25 cellular contexts compared by ENCODE assay signal in genomic region chr7:105734233-105734632, GRCh38.
DNase-seq lines count a peak whose midpoint lies in the region; ATAC-seq and TF ChIP-seq lines count a peak whose summit lies in the region.
"Had no signal": no experiment of that assay in that cellular context is flagged by ENCODE, and none has a peak within 500 bp of the region (broad histone marks: within the 10 kb centered on the region; RNA-seq: fewer than 3 reads in every experiment).

No MANE protein-coding gene starts in this region.

- no peak overlapping the region for H2BK20ac ChIP-seq in IMR-90 (ENCODE audit: low read depth, low read length)

- no peak overlapping the region for H3K9ac ChIP-seq in IMR-90 (ENCODE audit: low read depth, low read length)

- no peaks in the 10 kb centered on the region for H3K36me3 ChIP-seq in IMR-90 (ENCODE audit: control insufficient read depth, insufficient read depth, low read length)
- H3K36me3 ChIP-seq in hepatocyte (replicated peaks; ENCODE audit: insufficient read depth, low read depth), result no peaks in the 10 kb centered on the region
- H3K36me3 ChIP-seq: cardiac muscle cell, gastroesophageal sphincter, thyroid gland had no signal

- no peak overlapping the region for H4K91ac ChIP-seq in IMR-90 (ENCODE audit: insufficient read depth, low read depth, low read length)

- CTCF ChIA-PET in AG04450 (lab: Charles Lee), result interaction anchor here (1.0 kb wide), 1 partner anchor 77 kb away, joined by 6 read pairs; no protein-coding TSS in a partner anchor
- CTCF ChIA-PET in IMR-90 (lab: Yijun Ruan, JAX), result interaction anchor here (0.7 to 1.1 kb wide), 3 partner anchors 23 to 313 kb away, joined by 3 read pairs; no protein-coding TSS in a partner anchor

- no peak overlapping the region for H4K8ac ChIP-seq in IMR-90 (ENCODE audit: low read depth in 2 of 2, low read length in 2 of 2)

- no peaks in the 10 kb centered on the region for H3K27me3 ChIP-seq in AG04450 (ENCODE audit: control insufficient read depth, insufficient read depth, low read length)
- H3K27me3 ChIP-seq in IMR-90 (ENCODE audit: control insufficient read depth, insufficient read depth, low read length), result no peaks in the 10 kb centered on the region
- H3K27me3 ChIP-seq in hepatocyte, result no peaks in the 10 kb centered on the region
- H3K27me3 ChIP-seq: cardiac muscle cell, gastroesophageal sphincter, thyroid gland had no signal

- H3K56ac ChIP-seq in IMR-90 (ENCODE audit: extremely low read depth, insufficient read depth, low read length), result no peak overlapping the region

- in situ Hi-C loops in IMR-90 (cut with MboI; ENCODE audit: low sequenced_read_pairs), result no loop called here

- H3K79me2 ChIP-seq in hepatocyte, result no peaks in the 10 kb centered on the region

- H3K79me1 ChIP-seq in IMR-90 (ENCODE audit: low read depth in 1 of 2, low read length in 2 of 2), result no peaks in the 10 kb centered on the region

- H3K23ac ChIP-seq in IMR-90 (ENCODE audit: low read depth, low read length), result no peak overlapping the region

- H3K9me3 ChIP-seq in AG04450 (ENCODE audit: control insufficient read depth, insufficient read depth, low read length) (no peaks in the 10 kb centered on the region), IMR-90 (ENCODE audit: control insufficient read depth, insufficient read depth, low read length) (no peaks in the 10 kb centered on the region), hepatocyte (ENCODE audit: low read depth) (no peaks in the 10 kb centered on the region)
- H3K9me3 ChIP-seq: gastroesophageal sphincter, thyroid gland had no signal

- no peak overlapping the region; the same call in 1 of the 2 replicates for H2AK5ac ChIP-seq in IMR-90 (ENCODE audit: low read depth, low read length)

- H3K4ac ChIP-seq in IMR-90 (ENCODE audit: low read depth, low read length), result no peak overlapping the region

- BruUV-seq in IMR-90 (replicated peaks; lab: Mats Ljungman, UMichigan), result no TSS peak

- no peaks in the 10 kb centered on the region for H3K9me2 ChIP-seq in hepatocyte (replicated peaks; ENCODE audit: insufficient read depth)

- peak; percentile 3 for DNase-seq in AG04450 (ENCODE audit: low read depth, low spot score)
- peak; percentile 7 for DNase-seq in IMR-90
- peak; percentile 24 for DNase-seq in hepatocyte (ENCODE audit: low spot score)
- DNase-seq in sciatic nerve (ENCODE audit: low spot score), result no peak
- DNase-seq in NCI-H526 treated with DMSO at 0.1 percent for 48 hours (lab: John Stamatoyannopoulos, UW), result no peak
- DNase-seq: ACHN; activated CD8-positive, alpha-beta memory T cell treated with anti-CD3 and anti-CD28 coated beads, Interleukin-2, amount 50 U/mL, for 4 hours; activated effector memory CD4-positive, alpha-beta T cell treated with Interleukin-2 at 50 U/mL for 16 hours; dermis blood vessel endothelial cell; DMS 273 treated with DMSO at 0.1 percent for 48 hours; KBM-7; naive thymus-derived CD4-positive, alpha-beta T cell; NCI-H1930; SIG-M5; stimulated activated CD4-positive, alpha-beta T cell treated with anti-CD3 and anti-CD28 coated beads, Interleukin-4, amount 100 ng/mL, for 1 hour; stimulated activated naive CD8-positive, alpha-beta T cell treated with anti-CD3 and anti-CD28 coated beads, Interleukin-15, Interleukin-2, amounts not matched to agents 100 U/mL and 50 U/mL, for 24 hours; T-helper 1 cell; thyroid gland had no signal

- H2BK15ac ChIP-seq in IMR-90 (ENCODE audit: low read depth, low read length), result no peak overlapping the region

- intact Hi-C loops in IMR-90 (cut with micrococcal nuclease) (no loop called here), sciatic nerve (cut with DNase I) (no loop called here)

- 20% methylated on average over 1 of the region's 6 CpGs; no CpG with 5 or more reads in 1 of the 2 experiments for WGBS in IMR-90 (ENCODE audit: extremely low coverage in 2 of 2, insufficient read length in 1 of 2), 2 experiments
- WGBS in hepatocyte (ENCODE audit: low lambda C conversion rate, missing lambda C conversion rate), result 32% methylated on average over 6 of the region's 6 CpGs

- no peaks in the 10 kb centered on the region; the same call in 1 of the 2 replicates for H4K20me1 ChIP-seq in IMR-90 (ENCODE audit: insufficient read depth, low read length)
- no peaks in the 10 kb centered on the region for H4K20me1 ChIP-seq in hepatocyte (ENCODE audit: insufficient read depth, poor library complexity, severe bottlenecking)

- dilution Hi-C loops in IMR-90 (cut with HindIII; ENCODE audit: low sequenced_read_pairs, unreplicated experiment), result no loop called here

- ATAC-seq in IMR-90 (ENCODE audit: low read depth), result peak; percentile 60
- ATAC-seq in HG03025 (IDR thresholded peaks at IDR 0.05; ENCODE audit: low FRiP score, unreplicated experiment), result no peak
- no peak for ATAC-seq in sciatic nerve
- ATAC-seq in HG03469 (IDR thresholded peaks at IDR 0.05; ENCODE audit: unreplicated experiment), result no peak
- ATAC-seq: gastroesophageal sphincter; GM12878; naive thymus-derived CD4-positive, alpha-beta T cell; stimulated activated naive CD8-positive, alpha-beta T cell treated with anti-CD3 and anti-CD28 coated beads, Interleukin-15, Interleukin-2, amounts not matched to agents 100 U/mL and 50 U/mL, for 24 hours had no signal

- TF ChIP-seq CTCF in AG04450 (IDR thresholded peaks at IDR 0.05; ENCODE audit: low read depth, low read length) (no peak), IMR-90 (conservative IDR thresholded peaks at IDR 0.05; ENCODE audit: low read depth, low read length) (no peak), WI38 (IDR thresholded peaks at IDR 0.05; ENCODE audit: low read depth, low read length) (no peak), hepatocyte (IDR thresholded peaks at IDR 0.05; ENCODE audit: poor library complexity) (no peak)

- TF ChIP-seq POLR2A in IMR-90 (IDR thresholded peaks at IDR 0.05; ENCODE audit: low read depth, low read length), result no peak

- H3K18ac ChIP-seq in IMR-90 (ENCODE audit: low read depth, low read length), result no peak overlapping the region

- no peak for TF ChIP-seq RAD21 in IMR-90 (IDR thresholded peaks at IDR 0.05; ENCODE audit: low read length)

- H2BK5ac ChIP-seq in IMR-90 (ENCODE audit: low read depth, low read length, poor library complexity, severe bottlenecking), result no peak overlapping the region

- no peak overlapping the region for H4K5ac ChIP-seq in IMR-90 (ENCODE audit: low read depth, low read length)

- peak overlapping the region; percentile 31 for H3K27ac ChIP-seq in AG04450 (ENCODE audit: low read depth, low read length)
- H3K27ac ChIP-seq in IMR-90 (ENCODE audit: insufficient read depth, low read length), result no peak overlapping the region
- H3K27ac ChIP-seq in hepatocyte, result no peak overlapping the region
- H3K27ac ChIP-seq: C4-2B, cardiac muscle cell, gastroesophageal sphincter, thyroid gland had no signal

- peak overlapping the region; percentile 27; the same call in 1 of the 2 replicates for H3K4me2 ChIP-seq in IMR-90 (ENCODE audit: low read depth, low read length)
- peak overlapping the region; percentile 3 for H3K4me2 ChIP-seq in hepatocyte

- H3K4me1 ChIP-seq in IMR-90 (ENCODE audit: control insufficient read depth, insufficient read depth, low read length) (peaks cover 2% of the 10 kb centered on the region; the same call in 1 of the 2 replicates), hepatocyte (ENCODE audit: insufficient read depth) (no peaks in the 10 kb centered on the region)
- H3K4me1 ChIP-seq: thyroid gland had no signal

- POLR2A ChIA-PET in AG04450 (lab: Yijun Ruan, JAX), result no interaction called here
- POLR2A ChIA-PET in IMR-90 (lab: Charles Lee; ENCODE audit: unreplicated experiment), result no interaction called here

- peak overlapping the region; percentile 25 for H3K4me3 ChIP-seq in AG04450 (ENCODE audit: low read depth, low read length)
- H3K4me3 ChIP-seq in IMR-90 (ENCODE audit: insufficient read depth, low read depth, low read length), result no peak overlapping the region
- H3K4me3 ChIP-seq in WI38 (ENCODE audit: low read depth, low read length), result peak overlapping the region; percentile 24; the same call in 1 of the 2 replicates
- H3K4me3 ChIP-seq in hepatocyte, result no peak overlapping the region
- H3K4me3 ChIP-seq: cardiac muscle cell, gastroesophageal sphincter, GM12878, thyroid gland had no signal

- H3K9me1 ChIP-seq in IMR-90 (ENCODE audit: insufficient read depth, low read length), result peaks cover 2% of the 10 kb centered on the region; the same call in 1 of the 2 replicates

- H2AFZ ChIP-seq in IMR-90 (replicated peaks; ENCODE audit: low read length, poor library complexity), result no peak overlapping the region
- no peak overlapping the region for H2AFZ ChIP-seq in hepatocyte

- H2AK9ac ChIP-seq in IMR-90 (replicated peaks; ENCODE audit: low read depth, low read length, poor library complexity), result no peak overlapping the region

- no peak overlapping the region for H3K14ac ChIP-seq in IMR-90 (replicated peaks; ENCODE audit: low read depth, low read length)

- no peak overlapping the region for H2BK120ac ChIP-seq in IMR-90 (ENCODE audit: low read depth, low read length)

TF ChIP-seq in IMR-90, 13 proteins besides CTCF, POLR2A, EP300 and RAD21:
- TF ChIP-seq CHD1 (IDR thresholded peaks at IDR 0.05; ENCODE audit: low read depth, low read length), result no peak

Comparison
In these comparisons a context has a peak if more than half of its experiments do, and no peak if none do; other contexts are left out.
1. DNase-seq: peak in AG04450 (single experiment), IMR-90 (single experiment) and hepatocyte (single experiment); none in sciatic nerve (single experiment) and NCI-H526 treated with DMSO at 0.1 percent for 48 hours (single experiment).
2. H3K4me3 ChIP-seq: peak in AG04450 (single experiment) and WI38 (single experiment); none in IMR-90 (single experiment) and hepatocyte (single experiment).